Comparison of ENCODE assay signal across 14 cellular contexts in the genomic region with DNA sequence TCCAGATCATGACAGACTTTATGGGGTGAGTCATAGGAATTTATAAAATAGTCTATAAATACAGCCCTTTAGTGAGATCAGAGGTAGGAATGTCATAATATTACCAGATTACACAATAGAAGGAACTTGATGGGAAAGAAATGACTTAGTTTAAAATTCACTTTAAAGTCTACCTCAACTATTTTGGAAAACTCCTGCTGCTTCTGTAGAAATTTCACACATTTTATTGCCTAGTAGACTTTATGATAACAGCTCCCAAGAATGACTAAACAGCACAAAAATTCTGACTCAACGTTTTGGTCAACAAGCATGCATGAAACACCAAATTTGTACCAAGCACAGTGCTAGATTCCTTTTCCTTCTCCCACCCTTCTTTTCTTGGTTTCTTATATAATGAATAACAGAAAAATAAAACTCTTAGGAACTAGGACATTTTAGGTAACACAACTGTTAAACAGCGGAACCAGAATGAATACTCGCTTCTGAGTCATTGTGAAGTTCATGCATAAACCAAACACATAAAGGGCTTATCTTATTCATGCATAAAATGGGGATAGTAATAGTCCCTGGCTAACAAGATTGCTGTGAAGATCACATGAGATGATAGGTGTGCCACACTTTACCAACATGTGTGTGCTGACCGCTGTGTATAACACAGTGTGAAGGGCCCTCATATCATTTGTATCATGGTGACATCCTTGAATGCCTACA.
DNase-seq lines count a peak whose midpoint lies in the region; ATAC-seq and TF ChIP-seq lines count a peak whose summit lies in the region.
"Had no signal": no experiment of that assay in that cellular context is flagged by ENCODE, and none has a peak within 500 bp of the region (broad histone marks: within the 10 kb centered on the region; RNA-seq: fewer than 3 reads in every experiment).

No MANE protein-coding gene starts in this region.

- in situ Hi-C loops in Caki2 (cut with HindIII; ENCODE audit: low pct_unique_long_range_greater_than_20kb, low sequenced_read_pairs): no loop called here

- H3K27ac Mint-ChIP-seq in GM23338: no peak overlapping the region
- H3K27ac Mint-ChIP-seq: activated CD4-positive, alpha-beta T cell treated with anti-CD3 and anti-CD28 coated beads, Interleukin-2, amount 10 ng/mL, durations not matched to agents 24 days and 14 days; CD4-positive, CD25-positive, alpha-beta regulatory T cell; T-helper 1 cell treated with Interleukin-12 subunit alpha and Interleukin-12 subunit beta and Interleukin-4 antibody, amounts not matched to agents 30 μg/mL and 1 μg/mL, for 36 hours had no signal

- H2AFZ ChIP-seq in GM23338: no peak overlapping the region

- ATAC-seq in GM23338 (no peak), HG02798 (IDR thresholded peaks at IDR 0.05; ENCODE audit: poor library complexity, unreplicated experiment) (no peak), GM18873 (IDR thresholded peaks at IDR 0.05; ENCODE audit: low FRiP score, unreplicated experiment) (no peak)
- ATAC-seq: gastrocnemius medialis had no signal

- H3K36me3 ChIP-seq in GM23338 (ENCODE audit: insufficient read depth): no peaks in the 10 kb centered on the region
- H3K36me3 ChIP-seq: gastrocnemius medialis had no signal

- H4K20me1 ChIP-seq in GM23338 (replicated peaks; ENCODE audit: insufficient read depth): no peaks in the 10 kb centered on the region

- DNase-seq in Caki2 (ENCODE audit: low read depth): peak; percentile 93
- DNase-seq in RKO (ENCODE audit: low spot score): peak; percentile 40
- DNase-seq in fibroblast of mammary gland (ENCODE audit: low read depth): peak; percentile 56
- peak; percentile 90 for DNase-seq in renal cortical epithelial cell (ENCODE audit: low read depth)
- no peak for DNase-seq in GM23338 (ENCODE audit: low spot score)
- DNase-seq in Ammon's horn (ENCODE audit: low spot score): no peak
- DNase-seq: activated CD4-positive, alpha-beta T cell treated with anti-CD3 and anti-CD28 coated beads, Interleukin-2, amount 10 ng/mL, durations not matched to agents 24 days and 14 days; activated effector memory CD4-positive, alpha-beta T cell treated with anti-CD3 and anti-CD28 coated beads, Interleukin-2, amount 50 U/mL, for 16 hours; CD4-positive, CD25-positive, alpha-beta regulatory T cell; gastrocnemius medialis; kidney had no signal

- no peaks in the 10 kb centered on the region for H3K27me3 Mint-ChIP-seq in GM23338 (ENCODE audit: insufficient read depth, low read depth, poor library complexity)
- H3K27me3 Mint-ChIP-seq: activated CD4-positive, alpha-beta T cell treated with anti-CD3 and anti-CD28 coated beads, Interleukin-2, amount 10 ng/mL, durations not matched to agents 24 days and 14 days; CD4-positive, CD25-positive, alpha-beta regulatory T cell had no signal

- H3K4me3 ChIP-seq in fibroblast of mammary gland (ENCODE audit: control insufficient read depth, low read depth, low read length) (no peak overlapping the region), GM23338 (no peak overlapping the region)
- H3K4me3 ChIP-seq: gastrocnemius medialis had no signal

- H3K27ac ChIP-seq in GM23338 (ENCODE audit: low read depth): no peak overlapping the region
- H3K27ac ChIP-seq: gastrocnemius medialis had no signal

- H3K4me1 ChIP-seq in GM23338 (ENCODE audit: insufficient read depth): no peaks in the 10 kb centered on the region
- H3K4me1 ChIP-seq: gastrocnemius medialis had no signal

- no peaks in the 10 kb centered on the region for H3K27me3 ChIP-seq in GM23338 (ENCODE audit: insufficient read depth)
- H3K27me3 ChIP-seq: gastrocnemius medialis had no signal

- no peaks in the 10 kb centered on the region for H3K9me2 ChIP-seq in GM23338 (ENCODE audit: insufficient read depth)

- H3F3A ChIP-seq in GM23338 (replicated peaks; ENCODE audit: low read depth): no peaks in the 10 kb centered on the region

- H3K36me3 Mint-ChIP-seq in GM23338 (ENCODE audit: low read depth): 0 out of 3 replicates have a peak, but pooled peaks cover 2% of the 10 kb centered on the region
- H3K36me3 Mint-ChIP-seq: CD4-positive, CD25-positive, alpha-beta regulatory T cell had no signal

- H3K4me2 ChIP-seq in GM23338: no peak overlapping the region

- H3K4me3 Mint-ChIP-seq in GM23338: no peak overlapping the region
- H3K4me3 Mint-ChIP-seq: activated CD4-positive, alpha-beta T cell treated with anti-CD3 and anti-CD28 coated beads, Interleukin-2, amount 10 ng/mL, durations not matched to agents 24 days and 14 days; CD4-positive, CD25-positive, alpha-beta regulatory T cell; T-helper 1 cell treated with Interleukin-12 subunit alpha and Interleukin-12 subunit beta and Interleukin-4 antibody, amounts not matched to agents 30 μg/mL and 1 μg/mL, for 36 hours had no signal

- no peaks in the 10 kb centered on the region for H3K9me3 Mint-ChIP-seq in GM23338

- no peaks in the 10 kb centered on the region for H3K79me2 ChIP-seq in GM23338 (replicated peaks; ENCODE audit: insufficient read depth)

- H3K4me1 Mint-ChIP-seq in GM23338: no peaks in the 10 kb centered on the region
- H3K4me1 Mint-ChIP-seq: activated CD4-positive, alpha-beta T cell treated with anti-CD3 and anti-CD28 coated beads, Interleukin-2, amount 10 ng/mL, durations not matched to agents 24 days and 14 days; CD4-positive, CD25-positive, alpha-beta regulatory T cell had no signal

- no peak for TF ChIP-seq CTCF in fibroblast of mammary gland (conservative IDR thresholded peaks at IDR 0.05; ENCODE audit: control insufficient read depth, insufficient read depth, low read depth, low read length)
- TF ChIP-seq CTCF in GM23338 (conservative IDR thresholded peaks at IDR 0.05; ENCODE audit: low read depth in 2 of 2): no peak

TF ChIP-seq in GM23338, 12 proteins besides CTCF, POLR2A, EP300 and RAD21 (continues in another document):
- TF ChIP-seq, protein P1, sequence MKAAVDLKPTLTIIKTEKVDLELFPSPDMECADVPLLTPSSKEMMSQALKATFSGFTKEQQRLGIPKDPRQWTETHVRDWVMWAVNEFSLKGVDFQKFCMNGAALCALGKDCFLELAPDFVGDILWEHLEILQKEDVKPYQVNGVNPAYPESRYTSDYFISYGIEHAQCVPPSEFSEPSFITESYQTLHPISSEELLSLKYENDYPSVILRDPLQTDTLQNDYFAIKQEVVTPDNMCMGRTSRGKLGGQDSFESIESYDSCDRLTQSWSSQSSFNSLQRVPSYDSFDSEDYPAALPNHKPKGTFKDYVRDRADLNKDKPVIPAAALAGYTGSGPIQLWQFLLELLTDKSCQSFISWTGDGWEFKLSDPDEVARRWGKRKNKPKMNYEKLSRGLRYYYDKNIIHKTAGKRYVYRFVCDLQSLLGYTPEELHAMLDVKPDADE (IDR thresholded peaks at IDR 0.05): no peak
- TF ChIP-seq STAT1 (IDR thresholded peaks at IDR 0.05; ENCODE audit: unreplicated experiment) (no peak), REST (IDR thresholded peaks at IDR 0.05; ENCODE audit: unreplicated experiment) (no peak), POLR2AphosphoS5 (IDR thresholded peaks at IDR 0.05; ENCODE audit: low read depth) (no peak), EZH2 (IDR thresholded peaks at IDR 0.05; ENCODE audit: low read depth, unreplicated experiment) (no peak), JUNB (IDR thresholded peaks at IDR 0.05; ENCODE audit: unreplicated experiment) (no peak), ZNF114 (CRISPR knock-in tag; IDR thresholded peaks at IDR 0.05) (no peak), EZH2phosphoT487 (IDR thresholded peaks at IDR 0.05; ENCODE audit: unreplicated experiment) (no peak)

Comparison
In these comparisons a context has a peak if more than half of its experiments do, and no peak if none do; other contexts are left out.
1. DNase-seq: peak in Caki2 (single experiment), RKO (single experiment), fibroblast of mammary gland (single experiment) and renal cortical epithelial cell (single experiment); none in GM23338 (single experiment) and Ammon's horn (single experiment).